Comparison of ENCODE assay signal across 8 cellular contexts in genomic region chr9:96497117-96497399, GRCh38.
"Had no signal": no experiment of that assay in that cellular context is flagged by ENCODE, and none has a peak within 500 bp of the region (broad histone marks: within the 10 kb centered on the region; RNA-seq: fewer than 3 reads in every experiment).

No MANE protein-coding gene starts in this region.

- H3K4me1 ChIP-seq: HAP-1 had no signal

- H3K9ac ChIP-seq: GM23248, KMS-11 had no signal

- H3K27ac Mint-ChIP-seq: HFFc6 had no signal

- DNase-seq: GM23248, HFFc6, KBM-7 had no signal

- H3K4me3 Mint-ChIP-seq: HFFc6, IgD-negative memory B cell had no signal

- H3K27ac ChIP-seq: GM23248, HL-60, KMS-11 had no signal

- H2AFZ ChIP-seq: GM23248 had no signal

- H3K4me2 ChIP-seq: KMS-11 had no signal

- H3K9me3 ChIP-seq: HAP-1 had no signal

- H3K4me3 ChIP-seq: GM23248, HAP-1 had no signal

- ATAC-seq: HCT116 had no signal

- H3K4me1 Mint-ChIP-seq: IgD-negative memory B cell had no signal

- H3K36me3 ChIP-seq: HAP-1 had no signal

- H3K27me3 Mint-ChIP-seq: IgD-negative memory B cell had no signal
